ENCODE assay signal across 26 cellular contexts in genomic region chr11:78071717-78072116, GRCh38. TPM values are rescaled to one million over a fixed set of nuclear protein-coding genes. Genes with fewer than 3 reads are reported as not detected.
"Had no signal": no experiment of that assay in that cellular context is flagged by ENCODE, and none has a peak within 500 bp of the region (broad histone marks: within the 10 kb centered on the region; RNA-seq: fewer than 3 reads in every experiment).

No MANE protein-coding gene starts in this region.

- ATAC-seq: esophagus mucosa; gastrocnemius medialis; left lobe of liver; mucosa of descending colon; naive thymus-derived CD8-positive, alpha-beta T cell; sciatic nerve; stimulated activated memory B cell treated with anti-CD40 and anti-IgM and Interleukin-4, amounts not matched to agents 10 μg/mL and 1 μg/mL and 100 μg/mL, for 72 hours had no signal

- H3K27me3 Mint-ChIP-seq: naive thymus-derived CD8-positive, alpha-beta T cell; stimulated activated memory B cell treated with anti-CD40 and anti-IgM and Interleukin-4, amounts not matched to agents 10 μg/mL and 1 μg/mL and 100 μg/mL, for 72 hours had no signal

- H3K27ac ChIP-seq: coronary artery, gastrocnemius medialis, neutrophil, spleen, stomach, thoracic aorta, transverse colon had no signal

- H3K4me3 ChIP-seq: coronary artery, gastrocnemius medialis, mucosa of descending colon, spleen, stomach, thoracic aorta, transverse colon had no signal

- H3K9me3 ChIP-seq: gastrocnemius medialis, mucosa of descending colon, neutrophil, spleen, stomach, thoracic aorta, transverse colon had no signal

- FAIRE-seq: endothelial cell of umbilical vein had no signal

- H3K27ac Mint-ChIP-seq: stimulated activated memory B cell treated with anti-CD40 and anti-IgM and Interleukin-4, amounts not matched to agents 10 μg/mL and 1 μg/mL and 100 μg/mL, for 72 hours had no signal

- H3K4me3 Mint-ChIP-seq: endodermal cell; naive thymus-derived CD8-positive, alpha-beta T cell; stimulated activated memory B cell treated with anti-CD40 and anti-IgM and Interleukin-4, amounts not matched to agents 10 μg/mL and 1 μg/mL and 100 μg/mL, for 72 hours had no signal

- H3K9me3 Mint-ChIP-seq: endodermal cell; naive thymus-derived CD8-positive, alpha-beta T cell; stimulated activated memory B cell treated with anti-CD40 and anti-IgM and Interleukin-4, amounts not matched to agents 10 μg/mL and 1 μg/mL and 100 μg/mL, for 72 hours had no signal

- DNase-seq: effector CD4-positive, alpha-beta T cell; endodermal cell; gastrocnemius medialis; islet precursor cell; mammary epithelial cell; mucosa of descending colon; naive thymus-derived CD8-positive, alpha-beta T cell; spleen; stimulated activated CD4-positive, alpha-beta T cell treated with anti-CD3 and anti-CD28 coated beads, Interleukin-15, amount 100 ng/mL, for 24 hours; stimulated activated CD4-positive, alpha-beta T cell treated with anti-CD3 and anti-CD28 coated beads, Interleukin-1b, Interleukin-23, amount 100 ng/mL, for 48 hours; stimulated activated CD4-positive, alpha-beta T cell treated with anti-CD3 and anti-CD28 coated beads, Interleukin-4, amount 100 ng/mL, for 24 hours; stomach; substantia nigra; transverse colon had no signal

- H3K27me3 ChIP-seq: gastrocnemius medialis, neutrophil, spleen, stomach, transverse colon had no signal

RNA-seq across cellular contexts. Expression of gene THRSP, which starts 8.1 kb away (rescaled TPM):
- total RNA-seq: dermis microvascular lymphatic vessel endothelial cell; endodermal cell; endothelial cell of umbilical vein; esophagus mucosa; mammary epithelial cell; naive thymus-derived CD8-positive, alpha-beta T cell; osteoblast; pulmonary artery endothelial cell; spleen; transverse colon; ureter had no signal
